ENCODE assay signal across 24 cellular contexts in genomic region chr17:36653374-36653773, GRCh38. TPM values are rescaled to one million over a fixed set of nuclear protein-coding genes. Genes with fewer than 3 reads are reported as not detected.
DNase-seq lines count a peak whose midpoint lies in the region; ATAC-seq, FAIRE-seq and TF ChIP-seq lines count a peak whose summit lies in the region.
"Had no signal": no experiment of that assay in that cellular context is flagged by ENCODE, and none has a peak within 500 bp of the region (broad histone marks: within the 10 kb centered on the region; RNA-seq: fewer than 3 reads in every experiment).

No MANE protein-coding gene starts in this region.

- H2BK120ac ChIP-seq in H1 (replicated peaks; ENCODE audit: low read depth, low read length) = no peak overlapping the region
- no peak overlapping the region for H2BK120ac ChIP-seq in neuronal stem cell (ENCODE audit: low read depth, low read length)

- peak; percentile 37 for DNase-seq in NCI-H82 (lab: John Stamatoyannopoulos, UW)
- DNase-seq in NCI-H82 treated with DMSO at 0.1 percent for 48 hours (lab: John Stamatoyannopoulos, UW; ENCODE audit: unreplicated experiment) = no peak
- DNase-seq in WERI-Rb-1 = peak; percentile 37
- no peak for DNase-seq in H1 (ENCODE audit: low read depth in 1 of 2, low spot score in 2 of 2)
- DNase-seq in neuronal stem cell (ENCODE audit: low spot score) = no peak
- no peak for DNase-seq in stimulated activated naive B cell treated with anti-CD40 and anti-IgM and Interleukin-4, amounts not matched to agents 10 μg/mL and 1 μg/mL and 100 μg/mL, for 72 hours
- DNase-seq in DMS53 treated with DMSO at 0.1 percent for 48 hours (lab: John Stamatoyannopoulos, UW; ENCODE audit: unreplicated experiment) = no peak
- no peak for DNase-seq in NOMO-1 treated with dmso at 0.1 percent for 144 hours (lab: John Stamatoyannopoulos, UW; ENCODE audit: unreplicated experiment)
- DNase-seq: AML-193; Caco-2; CD4-positive, alpha-beta T cell; CD8-positive, alpha-beta T cell; DMS79; DND-41; EL; GDM1 had no signal

- H3K4me3 Mint-ChIP-seq in stimulated activated naive B cell treated with anti-CD40 and anti-IgM and Interleukin-4, amounts not matched to agents 10 μg/mL and 1 μg/mL and 100 μg/mL, for 72 hours = no peak overlapping the region
- H3K4me3 Mint-ChIP-seq: B cell; CD4-positive, alpha-beta T cell; CD8-positive, alpha-beta T cell had no signal

- H2AFZ ChIP-seq in H1 (ENCODE audit: low read length) (no peak overlapping the region), neuronal stem cell (ENCODE audit: low read length) (no peak overlapping the region)

- CTCF ChIA-PET in H1 (lab: Charles Lee; ENCODE audit: partially characterized antibody) = interaction anchor here (0.6 to 9.2 kb wide), 10 partner anchors 14 to 434 kb away, joined by 3 to 86 read pairs (median 4); no protein-coding TSS in a partner anchor

- H2BK15ac ChIP-seq in H1 (ENCODE audit: low read length) (peak overlapping the region; percentile 65; the same call in 1 of the 2 replicates), neuronal stem cell (ENCODE audit: low read length) (no peak overlapping the region)

- peaks cover 12 to 13% of the 10 kb centered on the region in 2 donors for H3K4me1 Mint-ChIP-seq in stimulated activated naive B cell treated with anti-CD40 and anti-IgM and Interleukin-4, amounts not matched to agents 10 μg/mL and 1 μg/mL and 100 μg/mL, for 72 hours

- 82% methylated on average over 3 of the region's 3 CpGs; no CpG with 5 or more reads in 1 of the 2 experiments for WGBS in H1 (ENCODE audit: extremely low coverage in 1 of 2, insufficient coverage in 1 of 2, insufficient read length in 1 of 2, insufficient replicate concordance in 2 of 2, low coverage in 1 of 2, low lambda C conversion rate in 2 of 2, missing lambda C conversion rate in 1 of 2), 2 experiments
- no CpG with 5 or more reads among the region's 3 CpGs for WGBS in neuronal stem cell (ENCODE audit: extremely low coverage in 2 of 2, insufficient read length in 2 of 2, insufficient replicate concordance in 1 of 2), 2 donors

- no peak for TF ChIP-seq POLR2A in H1 (IDR thresholded peaks at IDR 0.05; ENCODE audit: control extremely low read depth in 1 of 2, low read depth in 2 of 2, low read length in 2 of 2)

- H3K4ac ChIP-seq in H1 (replicated peaks; ENCODE audit: insufficient read length, low read depth, low read length) = no peak overlapping the region
- no peak overlapping the region for H3K4ac ChIP-seq in neuronal stem cell (ENCODE audit: low read length)

- no peak overlapping the region for H4K91ac ChIP-seq in H1 (replicated peaks; ENCODE audit: insufficient read length, low read length)
- no peak overlapping the region for H4K91ac ChIP-seq in neuronal stem cell (ENCODE audit: low read depth, low read length, poor library complexity)

- no peak for TF ChIP-seq RAD21 in H1 (IDR thresholded peaks at IDR 0.05 in 1 of 2, conservative IDR thresholded peaks at IDR 0.05 in 1 of 2; ENCODE audit: low read depth in 2 of 2, low read length in 2 of 2)

- no peaks in the 10 kb centered on the region for H3K36me3 Mint-ChIP-seq in stimulated activated naive B cell treated with anti-CD40 and anti-IgM and Interleukin-4, amounts not matched to agents 10 μg/mL and 1 μg/mL and 100 μg/mL, for 72 hours
- H3K36me3 Mint-ChIP-seq: CD8-positive, alpha-beta T cell had no signal

- no peak overlapping the region for H2BK20ac ChIP-seq in H1 (ENCODE audit: low read length)

- H3K56ac ChIP-seq in H1 (replicated peaks; ENCODE audit: insufficient read length, low read depth, low read length) = no peak overlapping the region

- H3K4me2 ChIP-seq in H1 (ENCODE audit: insufficient read depth in 1 of 2, low read depth in 2 of 2, low read length in 2 of 2) = no peak overlapping the region
- H3K4me2 ChIP-seq in neuronal stem cell (ENCODE audit: insufficient read depth, low read length, poor library complexity, severe bottlenecking) = no peak overlapping the region
- H3K4me2 ChIP-seq: A549 had no signal

- H3K27ac ChIP-seq in WERI-Rb-1 = peak overlapping the region; percentile 54
- no peak overlapping the region for H3K27ac ChIP-seq in H1 (ENCODE audit: low read depth, low read length)
- no peak overlapping the region for H3K27ac ChIP-seq in neuronal stem cell (replicated peaks; ENCODE audit: low read length)
- H3K27ac ChIP-seq: 22Rv1, A549, C4-2B had no signal

- TF ChIP-seq EP300 in H1 (IDR thresholded peaks at IDR 0.05; ENCODE audit: borderline replicate concordance in 1 of 2, low read depth in 2 of 2, low read length in 2 of 2) = no peak

- no peaks in the 10 kb centered on the region for H3K9me3 Mint-ChIP-seq in stimulated activated naive B cell treated with anti-CD40 and anti-IgM and Interleukin-4, amounts not matched to agents 10 μg/mL and 1 μg/mL and 100 μg/mL, for 72 hours
- H3K9me3 Mint-ChIP-seq: CD4-positive, alpha-beta T cell; CD8-positive, alpha-beta T cell had no signal

- H3K23ac ChIP-seq in H1 (ENCODE audit: insufficient read length) (no peak overlapping the region), neuronal stem cell (ENCODE audit: low read depth, low read length, poor library complexity) (peak overlapping the region; percentile 9)

- H2BK12ac ChIP-seq in H1 (ENCODE audit: low read depth, low read length) = no peak overlapping the region
- no peak overlapping the region for H2BK12ac ChIP-seq in neuronal stem cell (ENCODE audit: low read length)

- H3K36me3 ChIP-seq in WERI-Rb-1 = no peaks in the 10 kb centered on the region
- no peaks in the 10 kb centered on the region for H3K36me3 ChIP-seq in H1 (ENCODE audit: control insufficient read depth in 2 of 4, insufficient read depth in 4 of 4, low read length in 3 of 4)
- H3K36me3 ChIP-seq in neuronal stem cell (replicated peaks in 1 of 2; ENCODE audit: control insufficient read depth in 2 of 2, insufficient read depth in 2 of 2, low read length in 2 of 2) = no peaks in the 10 kb centered on the region
- H3K36me3 ChIP-seq: BLaER1 treated with 17β-estradiol and CSF1 and Interleukin-3, amounts not matched to agents 10 nM and 100 nM had no signal

- H3K9me3 ChIP-seq in WERI-Rb-1 (ENCODE audit: severe bottlenecking) = no peaks in the 10 kb centered on the region
- no peaks in the 10 kb centered on the region for H3K9me3 ChIP-seq in H1 (ENCODE audit: insufficient read depth in 2 of 2, low read depth in 1 of 2, low read length in 1 of 2)
- no peaks in the 10 kb centered on the region for H3K9me3 ChIP-seq in neuronal stem cell (replicated peaks in 1 of 2; ENCODE audit: control insufficient read depth in 2 of 2, insufficient read depth in 1 of 2, low read depth in 1 of 2, low read length in 2 of 2)
- H3K9me3 ChIP-seq: A549; BLaER1 treated with 17β-estradiol and CSF1 and Interleukin-3, amounts not matched to agents 10 nM and 100 nM; Caco-2 had no signal

- H3K79me1 ChIP-seq in H1 (ENCODE audit: low read depth, low read length) (no peaks in the 10 kb centered on the region), neuronal stem cell (ENCODE audit: low read depth, low read length) (no peaks in the 10 kb centered on the region)

- POLR2A ChIA-PET in H1 (lab: Charles Lee; ENCODE audit: partially characterized antibody) = interaction anchor here (0.6 kb wide), 1 partner anchor 13 kb away, joined by 3 read pairs; no protein-coding TSS in a partner anchor

- peaks cover 69 to 91% of the 10 kb centered on the region in 2 donors for H3K27me3 Mint-ChIP-seq in stimulated activated naive B cell treated with anti-CD40 and anti-IgM and Interleukin-4, amounts not matched to agents 10 μg/mL and 1 μg/mL and 100 μg/mL, for 72 hours

- H3K27me3 ChIP-seq in WERI-Rb-1 (ENCODE audit: insufficient read depth, low read depth, severe bottlenecking) (no peaks in the 10 kb centered on the region), H1 (replicated peaks in 1 of 4; ENCODE audit: control insufficient read depth in 3 of 4, extremely low read depth in 1 of 4, insufficient read depth in 3 of 4, low read length in 3 of 4) (peaks cover 0 to 12% (median 5%) of the 10 kb centered on the region in 4 experiments; a peak in 3 of 7 replicates), neuronal stem cell (ENCODE audit: control insufficient read depth in 3 of 3, insufficient read depth in 3 of 3, low read depth in 1 of 3, low read length in 3 of 3) (peaks cover 0 to 81% (median 25%) of the 10 kb centered on the region in 3 experiments)

- TF ChIP-seq CTCF in WERI-Rb-1 (IDR thresholded peaks at IDR 0.05; ENCODE audit: low read depth, low read length) (no peak), H1 (IDR thresholded peaks at IDR 0.05; ENCODE audit: control extremely low read depth in 1 of 3, insufficient read depth in 1 of 3, low read depth in 1 of 3, low read length in 3 of 3) (no peak)

- no peak overlapping the region for H4K5ac ChIP-seq in H1 (ENCODE audit: insufficient read length, low read depth, low read length)

- H3K27ac Mint-ChIP-seq in stimulated activated naive B cell treated with anti-CD40 and anti-IgM and Interleukin-4, amounts not matched to agents 10 μg/mL and 1 μg/mL and 100 μg/mL, for 72 hours = no peak overlapping the region
- H3K27ac Mint-ChIP-seq: B cell; CD4-positive, alpha-beta T cell; CD8-positive, alpha-beta T cell had no signal

- H4K8ac ChIP-seq in H1 (ENCODE audit: extremely low read depth, insufficient read depth, low read length) = no peak overlapping the region
- no peak overlapping the region for H4K8ac ChIP-seq in neuronal stem cell (ENCODE audit: low read depth, low read length)

- FAIRE-seq in H1 (lab: Jason Lieb, UNC) = no peak
- FAIRE-seq: A549, GM12878, GM12892, GM18507 had no signal

- H3K4me1 ChIP-seq in H1 (replicated peaks in 1 of 4; ENCODE audit: control insufficient read depth in 3 of 4, insufficient read depth in 4 of 4, low read length in 3 of 4) (peaks cover 4 to 12% (median 7%) of the 10 kb centered on the region in 4 experiments; a peak in 5 of 7 replicates), neuronal stem cell (ENCODE audit: control insufficient read depth in 2 of 2, insufficient read depth in 1 of 2, low read depth in 1 of 2, low read length in 2 of 2) (peaks cover 0 to 21% of the 10 kb centered on the region in 2 donors)
- H3K4me1 ChIP-seq: Caco-2 had no signal

- H3K9ac ChIP-seq in H1 (replicated peaks in 1 of 4; ENCODE audit: extremely low read depth in 1 of 4, low read depth in 3 of 4, low read length in 3 of 4) = no peak overlapping the region
- H3K9ac ChIP-seq in neuronal stem cell (ENCODE audit: low read depth, low read length, poor library complexity) = no peak overlapping the region
- H3K9ac ChIP-seq: BLaER1 treated with 17β-estradiol and CSF1 and Interleukin-3, amounts not matched to agents 10 nM and 100 nM had no signal

- H3K14ac ChIP-seq in H1 (ENCODE audit: insufficient read length) (no peak overlapping the region), neuronal stem cell (ENCODE audit: low read length) (no peak overlapping the region)

- H3K4me3 ChIP-seq in WERI-Rb-1 (ENCODE audit: low read depth, low read length) = no peak overlapping the region
- no peak overlapping the region for H3K4me3 ChIP-seq in H1 (ENCODE audit: extremely low read depth in 1 of 4, insufficient read depth in 2 of 4, low read depth in 3 of 4, low read length in 4 of 4)
- no peak overlapping the region for H3K4me3 ChIP-seq in neuronal stem cell (ENCODE audit: low read length in 2 of 2)
- H3K4me3 ChIP-seq: A549; BLaER1 treated with 17β-estradiol and CSF1 and Interleukin-3, amounts not matched to agents 10 nM and 100 nM; GM12878 had no signal

- H4K20me1 ChIP-seq in H1 (replicated peaks in 1 of 2; ENCODE audit: control insufficient read depth in 1 of 2, insufficient read depth in 2 of 2, low read length in 2 of 2) = peaks cover 0 to 6% of the 10 kb centered on the region in 2 experiments

- ATAC-seq in stimulated activated naive B cell treated with anti-CD40 and anti-IgM and Interleukin-4, amounts not matched to agents 10 μg/mL and 1 μg/mL and 100 μg/mL, for 72 hours (replicated peaks) = no peak
- ATAC-seq: A549; CD8-positive, alpha-beta T cell; GM12878 had no signal

- H2AK5ac ChIP-seq in H1 (ENCODE audit: low read depth, low read length) (no peak overlapping the region), neuronal stem cell (ENCODE audit: low read depth, low read length) (no peak overlapping the region)

- H3K79me2 ChIP-seq in H1 (ENCODE audit: control insufficient read depth in 1 of 2, insufficient read depth in 2 of 2, low read length in 2 of 2) = no peaks in the 10 kb centered on the region

- H3K23me2 ChIP-seq in H1 (ENCODE audit: low read depth, low read length) = peaks cover 9% of the 10 kb centered on the region; the same call in 1 of the 2 replicates

- no peak overlapping the region for H3K18ac ChIP-seq in H1 (ENCODE audit: extremely low read depth, low read length)
- peak overlapping the region; percentile 15 for H3K18ac ChIP-seq in neuronal stem cell (ENCODE audit: low read length)

- no peak overlapping the region for H2BK5ac ChIP-seq in H1 (ENCODE audit: low read depth, low read length)
- no peak overlapping the region for H2BK5ac ChIP-seq in neuronal stem cell (ENCODE audit: low read length)

RNA-seq across cellular contexts. Expression of gene MRM1, which starts 52.0 kb away (rescaled TPM):
- 11.2 and 11.7 TPM in 2 replicates for total RNA-seq in H1 (2021; fragmentation: NEBNext Ultra II Directional; extraction: Animal tissue kit (Norgen Biotek cat#: 25700))
- 9.9 and 15.1 TPM in 2 replicates for polyA plus RNA-seq in H1 (2011; rRNA removed)
- 12.8 TPM for polyA plus RNA-seq in H1 (2011; cell fraction: cytosol; rRNA removed)
- 16.9 TPM for polyA plus RNA-seq in H1 (2011; cell fraction: nucleus; rRNA removed)
- polyA plus RNA-seq in H1 (2012, experiment 1 of 2) = 6.4 to 10.6 TPM (median 9.8 TPM) in 4 replicates
- polyA plus RNA-seq in H1 (2012, experiment 2 of 2) = 7.2 TPM
- polyA plus RNA-seq in H1 (2013, experiment 1 of 2) = 5.2 TPM
- polyA plus RNA-seq in H1 (2013, experiment 2 of 2) = 4.4 TPM
- polyA minus RNA-seq in H1 (2011; rRNA and poly(A)+ RNA removed) = 2.0 and 3.7 TPM in 2 replicates
- 7.6 TPM for polyA minus RNA-seq in H1 (2011; cell fraction: cytosol; rRNA and poly(A)+ RNA removed)
- polyA minus RNA-seq in H1 (2011; cell fraction: nucleus; rRNA and poly(A)+ RNA removed) = 9.8 TPM
- polyA plus RNA-seq in neuronal stem cell (2013, experiment 1 of 2) = 1.1 TPM
- polyA plus RNA-seq in neuronal stem cell (2013, experiment 2 of 2) = 0.97 TPM

Comparison
In these comparisons a context has a peak if more than half of its experiments do, and no peak if none do; other contexts are left out.
1. DNase-seq: peak in NCI-H82 (single experiment) and WERI-Rb-1 (single experiment); none in NCI-H82 treated with DMSO at 0.1 percent for 48 hours (single experiment), H1 (0 of 2), neuronal stem cell (single experiment), stimulated activated naive B cell treated with anti-CD40 and anti-IgM and Interleukin-4, amounts not matched to agents 10 μg/mL and 1 μg/mL and 100 μg/mL, for 72 hours (single experiment), DMS53 treated with DMSO at 0.1 percent for 48 hours (single experiment) and NOMO-1 treated with dmso at 0.1 percent for 144 hours (single experiment).